In genomic region chr1:232538943-232539302, GRCh38 we compare ENCODE assay signal across 23 cellular contexts.
DNase-seq lines count a peak whose midpoint lies in the region; ATAC-seq and TF ChIP-seq lines count a peak whose summit lies in the region.
"Had no signal": no experiment of that assay in that cellular context is flagged by ENCODE, and none has a peak within 500 bp of the region (broad histone marks: within the 10 kb centered on the region; RNA-seq: fewer than 3 reads in every experiment).

No MANE protein-coding gene starts in this region.

- peaks cover 9% of the 10 kb centered on the region for H3K4me1 Mint-ChIP-seq in activated naive CD4-positive, alpha-beta T cell treated with anti-CD3 and anti-CD28 coated beads, Interleukin-2, amount 50 U/mL, for 24 hours
- H3K4me1 Mint-ChIP-seq in activated T-helper 17 cell treated with anti-CD3 and anti-CD28 coated beads, Interleukin-2, amount 50 U/mL, for 72 hours, result peaks cover 9% of the 10 kb centered on the region
- H3K4me1 Mint-ChIP-seq in T-helper 17 cell, result no peaks in the 10 kb centered on the region
- H3K4me1 Mint-ChIP-seq: activated CD4-positive, alpha-beta memory T cell treated with anti-CD3 and anti-CD28 coated beads, Interleukin-2, amount 10 ng/mL, durations not matched to agents 7 days and 5 days; activated naive CD8-positive, alpha-beta T cell treated with anti-CD3 and anti-CD28 coated beads, Interleukin-2, amount 10 ng/mL, durations not matched to agents 7 days and 5 days; B cell had no signal

- no peaks in the 10 kb centered on the region for H3K9me3 ChIP-seq in thyroid gland
- no peaks in the 10 kb centered on the region for H3K9me3 ChIP-seq in T-helper 17 cell (ENCODE audit: control insufficient read depth, low read length, poor library complexity, severe bottlenecking)
- H3K9me3 ChIP-seq in OCI-LY7 (ENCODE audit: low read length), result no peaks in the 10 kb centered on the region
- H3K9me3 ChIP-seq: ascending aorta, neutrophil, prostate gland had no signal

- peak overlapping the region; percentile 56 for H3K18ac ChIP-seq in mesendoderm (ENCODE audit: low read length)

- TF ChIP-seq POLR2A in thyroid gland (IDR thresholded peaks at IDR 0.05), result no peak

- no peak for TF ChIP-seq CTCF in thyroid gland (IDR thresholded peaks at IDR 0.05)
- TF ChIP-seq CTCF in OCI-LY7 (conservative IDR thresholded peaks at IDR 0.05; ENCODE audit: low read length), result no peak

- H3K4me3 Mint-ChIP-seq in activated naive CD4-positive, alpha-beta T cell treated with anti-CD3 and anti-CD28 coated beads, Interleukin-2, amount 50 U/mL, for 24 hours, result no peak overlapping the region
- no peak overlapping the region for H3K4me3 Mint-ChIP-seq in activated T-helper 17 cell treated with anti-CD3 and anti-CD28 coated beads, Interleukin-2, amount 50 U/mL, for 72 hours
- no peak overlapping the region for H3K4me3 Mint-ChIP-seq in T-helper 17 cell
- H3K4me3 Mint-ChIP-seq: activated CD4-positive, alpha-beta memory T cell treated with anti-CD3 and anti-CD28 coated beads, Interleukin-2, amount 10 ng/mL, durations not matched to agents 7 days and 5 days; activated naive CD8-positive, alpha-beta T cell treated with anti-CD3 and anti-CD28 coated beads, Interleukin-2, amount 10 ng/mL, durations not matched to agents 7 days and 5 days; B cell; CD8-positive, alpha-beta T cell had no signal

- no peak overlapping the region for H4K5ac ChIP-seq in mesendoderm (ENCODE audit: low read length)

- peak overlapping the region; percentile 38 for H3K27ac Mint-ChIP-seq in activated naive CD4-positive, alpha-beta T cell treated with anti-CD3 and anti-CD28 coated beads, Interleukin-2, amount 50 U/mL, for 24 hours
- peak overlapping the region; percentile 39 for H3K27ac Mint-ChIP-seq in activated T-helper 17 cell treated with anti-CD3 and anti-CD28 coated beads, Interleukin-2, amount 50 U/mL, for 72 hours
- H3K27ac Mint-ChIP-seq in T-helper 17 cell, result no peak overlapping the region
- H3K27ac Mint-ChIP-seq: activated CD4-positive, alpha-beta memory T cell treated with anti-CD3 and anti-CD28 coated beads, Interleukin-2, amount 10 ng/mL, durations not matched to agents 7 days and 5 days; activated naive CD8-positive, alpha-beta T cell treated with anti-CD3 and anti-CD28 coated beads, Interleukin-2, amount 10 ng/mL, durations not matched to agents 7 days and 5 days; B cell; CD8-positive, alpha-beta T cell had no signal

- no peak overlapping the region for H2AFZ ChIP-seq in OCI-LY7 (ENCODE audit: low read length)

- BruUV-seq in OCI-LY7 (replicated peaks; lab: Mats Ljungman, UMichigan), result no TSS peak

- peak overlapping the region; percentile 71 for H3K27ac ChIP-seq in mesendoderm (ENCODE audit: low read depth, low read length)
- peak overlapping the region; percentile 1 to 69 (median 67) for H3K27ac ChIP-seq in thyroid gland
- no peak overlapping the region for H3K27ac ChIP-seq in OCI-LY7 (ENCODE audit: low read depth, low read length, poor library complexity, severe bottlenecking)
- H3K27ac ChIP-seq: ascending aorta, neutrophil, prostate gland had no signal

- POLR2A ChIA-PET in OCI-LY7 (lab: Charles Lee), result interaction anchor here (0.6 kb wide), 1 partner anchor 503 kb away, joined by 5 read pairs; no protein-coding TSS in a partner anchor

- no peak overlapping the region for H3K4me2 ChIP-seq in mesendoderm (ENCODE audit: low read length)
- H3K4me2 ChIP-seq in OCI-LY7 (ENCODE audit: low read length), result no peak overlapping the region

- no peak overlapping the region for H3K23ac ChIP-seq in mesendoderm (ENCODE audit: low read length)

- no peak overlapping the region for H4K8ac ChIP-seq in mesendoderm (ENCODE audit: low read depth, low read length)

- no peak overlapping the region for H2BK15ac ChIP-seq in mesendoderm (replicated peaks; ENCODE audit: low read depth)

- H3K9me2 ChIP-seq in OCI-LY7 (ENCODE audit: insufficient read depth, low read length), result no peaks in the 10 kb centered on the region

- H3K56ac ChIP-seq in mesendoderm (ENCODE audit: low read length), result no peak overlapping the region

- intact Hi-C loops in thyroid gland (cut with DNase I), result no loop called here
- intact Hi-C loops in OCI-LY7 (cut with micrococcal nuclease; ENCODE audit: unreplicated experiment), result no loop called here

- peaks cover 23% of the 10 kb centered on the region for H3K79me1 ChIP-seq in mesendoderm (ENCODE audit: low read length)

- H4K20me1 ChIP-seq in OCI-LY7 (ENCODE audit: insufficient read depth, low read length), result no peaks in the 10 kb centered on the region

- no peak overlapping the region for H2AK5ac ChIP-seq in mesendoderm (ENCODE audit: low read length)

- H3K79me2 ChIP-seq in mesendoderm (ENCODE audit: control insufficient read depth, insufficient read depth, low read length) (peaks cover 35% of the 10 kb centered on the region), OCI-LY7 (ENCODE audit: insufficient read depth, low read depth, low read length) (no peaks in the 10 kb centered on the region)

- H3K4me3 ChIP-seq in mesendoderm (ENCODE audit: low read length), result no peak overlapping the region
- no peak overlapping the region for H3K4me3 ChIP-seq in thyroid gland (replicated peaks in 1 of 3)
- H3K4me3 ChIP-seq in OCI-LY7 (ENCODE audit: low read depth, low read length, poor library complexity, severe bottlenecking), result no peak overlapping the region
- H3K4me3 ChIP-seq: ascending aorta, prostate gland had no signal

- DNase-seq in activated naive CD4-positive, alpha-beta T cell treated with anti-CD3 and anti-CD28 coated beads, Interleukin-2, amount 50 U/mL, for 16 hours, result no peak
- DNase-seq in mesendoderm (no peak), thyroid gland (no peak), T-helper 17 cell (no peak), OCI-LY7 (ENCODE audit: low spot score) (no peak)
- DNase-seq: activated CD4-positive, alpha-beta memory T cell treated with anti-CD3 and anti-CD28 coated beads, Interleukin-2, amount 10 ng/mL, durations not matched to agents 7 days and 5 days; activated CD4-positive, alpha-beta T cell treated with anti-CD3 and anti-CD28 coated beads for 1 hour; activated effector memory CD4-positive, alpha-beta T cell treated with Interleukin-2 at 50 U/mL for 16 hours; activated naive CD8-positive, alpha-beta T cell treated with anti-CD3 and anti-CD28 coated beads, Interleukin-2, amount 10 ng/mL, durations not matched to agents 7 days and 5 days; CD8-positive, alpha-beta T cell; Karpas-422; kidney; NCI-H82; stimulated activated naive CD8-positive, alpha-beta T cell treated with anti-CD3 and anti-CD28 coated beads, Interleukin-15, Interleukin-2, amounts not matched to agents 100 U/mL and 50 U/mL, for 24 hours; T-helper 2 cell had no signal

- H3K4ac ChIP-seq in mesendoderm (ENCODE audit: low read depth, low read length), result peak overlapping the region; percentile 85

- no peaks in the 10 kb centered on the region for H3K9me3 Mint-ChIP-seq in activated naive CD4-positive, alpha-beta T cell treated with anti-CD3 and anti-CD28 coated beads, Interleukin-2, amount 50 U/mL, for 24 hours
- no peaks in the 10 kb centered on the region for H3K9me3 Mint-ChIP-seq in activated T-helper 17 cell treated with anti-CD3 and anti-CD28 coated beads, Interleukin-2, amount 50 U/mL, for 72 hours
- H3K9me3 Mint-ChIP-seq: activated CD4-positive, alpha-beta memory T cell treated with anti-CD3 and anti-CD28 coated beads, Interleukin-2, amount 10 ng/mL, durations not matched to agents 7 days and 5 days; activated naive CD8-positive, alpha-beta T cell treated with anti-CD3 and anti-CD28 coated beads, Interleukin-2, amount 10 ng/mL, durations not matched to agents 7 days and 5 days; CD8-positive, alpha-beta T cell had no signal

- no peak for ATAC-seq in activated T-helper 17 cell treated with anti-CD3 and anti-CD28 coated beads, Interleukin-2, amount 50 U/mL, for 72 hours (replicated peaks)
- ATAC-seq in GM21447 (IDR thresholded peaks at IDR 0.05; ENCODE audit: unreplicated experiment) (no peak), T-helper 17 cell (no peak)
- ATAC-seq: CD8-positive, alpha-beta T cell; SK-N-SH treated with all-trans-retinoic acid at 6 μM for 48 hours had no signal

- H3K4me1 ChIP-seq in mesendoderm (ENCODE audit: control insufficient read depth, low read depth, low read length), result peaks cover 19% of the 10 kb centered on the region
- H3K4me1 ChIP-seq in thyroid gland, result peaks cover 13 to 24% of the 10 kb centered on the region in 2 donors
- H3K4me1 ChIP-seq in OCI-LY7 (ENCODE audit: insufficient read depth, low read length, poor library complexity, severe bottlenecking), result peaks cover 18% of the 10 kb centered on the region
- H3K4me1 ChIP-seq: ascending aorta, prostate gland had no signal

- peaks cover 1% of the 10 kb centered on the region for H3K27me3 Mint-ChIP-seq in activated naive CD4-positive, alpha-beta T cell treated with anti-CD3 and anti-CD28 coated beads, Interleukin-2, amount 50 U/mL, for 24 hours
- H3K27me3 Mint-ChIP-seq in activated T-helper 17 cell treated with anti-CD3 and anti-CD28 coated beads, Interleukin-2, amount 50 U/mL, for 72 hours, result no peaks in the 10 kb centered on the region
- peaks cover 13% of the 10 kb centered on the region for H3K27me3 Mint-ChIP-seq in T-helper 17 cell
- H3K27me3 Mint-ChIP-seq: activated CD4-positive, alpha-beta memory T cell treated with anti-CD3 and anti-CD28 coated beads, Interleukin-2, amount 10 ng/mL, durations not matched to agents 7 days and 5 days; activated naive CD8-positive, alpha-beta T cell treated with anti-CD3 and anti-CD28 coated beads, Interleukin-2, amount 10 ng/mL, durations not matched to agents 7 days and 5 days had no signal

- no peaks in the 10 kb centered on the region for H3K27me3 ChIP-seq in mesendoderm (ENCODE audit: insufficient read depth, low read length, poor library complexity)
- no peaks in the 10 kb centered on the region for H3K27me3 ChIP-seq in thyroid gland
- H3K27me3 ChIP-seq: ascending aorta, neutrophil had no signal

- CTCF ChIA-PET in OCI-LY7 (lab: Charles Lee; ENCODE audit: unreplicated experiment), result no interaction called here

- WGBS in mesendoderm (ENCODE audit: extremely low coverage, insufficient coverage, low lambda C conversion rate), result no CpG with 5 or more reads among the region's 5 CpGs
- 79 to 80% methylated on average over 5 of the region's 5 CpGs for WGBS in thyroid gland, 2 donors

- H2BK120ac ChIP-seq in mesendoderm (ENCODE audit: low read depth, low read length), result no peak overlapping the region

- H2BK5ac ChIP-seq in mesendoderm (ENCODE audit: low read length), result no peak overlapping the region

- H3K9ac ChIP-seq in mesendoderm (ENCODE audit: low read length), result no peak overlapping the region

- no peaks in the 10 kb centered on the region for H3K36me3 Mint-ChIP-seq in activated naive CD4-positive, alpha-beta T cell treated with anti-CD3 and anti-CD28 coated beads, Interleukin-2, amount 50 U/mL, for 24 hours
- H3K36me3 Mint-ChIP-seq in activated T-helper 17 cell treated with anti-CD3 and anti-CD28 coated beads, Interleukin-2, amount 50 U/mL, for 72 hours (ENCODE audit: low read depth), result no peaks in the 10 kb centered on the region
- H3K36me3 Mint-ChIP-seq in T-helper 17 cell (ENCODE audit: low read depth), result no peaks in the 10 kb centered on the region
- H3K36me3 Mint-ChIP-seq: activated naive CD8-positive, alpha-beta T cell treated with anti-CD3 and anti-CD28 coated beads, Interleukin-2, amount 10 ng/mL, durations not matched to agents 7 days and 5 days; CD8-positive, alpha-beta T cell had no signal

- H3K36me3 ChIP-seq in mesendoderm (ENCODE audit: control insufficient read depth, insufficient read depth, low read length) (no peaks in the 10 kb centered on the region), thyroid gland (no peaks in the 10 kb centered on the region), OCI-LY7 (ENCODE audit: insufficient read depth, low read length) (no peaks in the 10 kb centered on the region)
- H3K36me3 ChIP-seq: ascending aorta, neutrophil, prostate gland had no signal
